15 cellular contexts compared by ENCODE assay signal in genomic region chr10:127278001-127278400, GRCh38.
DNase-seq lines count a peak whose midpoint lies in the region; ATAC-seq, FAIRE-seq and TF ChIP-seq lines count a peak whose summit lies in the region.
"Had no signal": no experiment of that assay in that cellular context is flagged by ENCODE, and none has a peak within 500 bp of the region (broad histone marks: within the 10 kb centered on the region; RNA-seq: fewer than 3 reads in every experiment).

No MANE protein-coding gene starts in this region.

- H3K9me3 Mint-ChIP-seq in astrocyte (ENCODE audit: unreplicated experiment) = no peaks in the 10 kb centered on the region
- no peaks in the 10 kb centered on the region for H3K9me3 Mint-ChIP-seq in naive thymus-derived CD8-positive, alpha-beta T cell

- no peak overlapping the region for H3K4me3 Mint-ChIP-seq in astrocyte (ENCODE audit: unreplicated experiment)
- no peak overlapping the region for H3K4me3 Mint-ChIP-seq in naive thymus-derived CD8-positive, alpha-beta T cell
- H3K4me3 Mint-ChIP-seq: stimulated activated memory B cell treated with anti-CD40 and anti-IgM and Interleukin-4, amounts not matched to agents 10 μg/mL and 1 μg/mL and 100 μg/mL, for 72 hours had no signal

- H3K4me1 Mint-ChIP-seq in astrocyte (ENCODE audit: low read depth, unreplicated experiment) = peaks cover 9% of the 10 kb centered on the region
- H3K4me1 Mint-ChIP-seq in naive thymus-derived CD8-positive, alpha-beta T cell = peaks cover 0 to 3% (median 1%) of the 10 kb centered on the region in 4 donors
- H3K4me1 Mint-ChIP-seq: stimulated activated memory B cell treated with anti-CD40 and anti-IgM and Interleukin-4, amounts not matched to agents 10 μg/mL and 1 μg/mL and 100 μg/mL, for 72 hours had no signal

- H3K27ac ChIP-seq in astrocyte (ENCODE audit: low read depth, low read length) (peak overlapping the region; percentile 32), Peyer's patch (no peak overlapping the region)
- H3K27ac ChIP-seq: KMS-11, lower lobe of right lung had no signal

- peak overlapping the region; percentile 4 for H3K9ac ChIP-seq in astrocyte (ENCODE audit: low read length)
- H3K9ac ChIP-seq: KMS-11 had no signal

- peaks cover 12% of the 10 kb centered on the region for H3K36me3 Mint-ChIP-seq in astrocyte (ENCODE audit: low read depth, unreplicated experiment)
- no peaks in the 10 kb centered on the region for H3K36me3 Mint-ChIP-seq in naive thymus-derived CD8-positive, alpha-beta T cell
- H3K36me3 Mint-ChIP-seq: stimulated activated memory B cell treated with anti-CD40 and anti-IgM and Interleukin-4, amounts not matched to agents 10 μg/mL and 1 μg/mL and 100 μg/mL, for 72 hours had no signal

- no peaks in the 10 kb centered on the region for H3K36me3 ChIP-seq in astrocyte (ENCODE audit: insufficient read depth, low read length)
- H3K36me3 ChIP-seq in Peyer's patch = no peaks in the 10 kb centered on the region

- ATAC-seq in HG02981 (IDR thresholded peaks at IDR 0.05; ENCODE audit: unreplicated experiment) (no peak), GM21447 (IDR thresholded peaks at IDR 0.05; ENCODE audit: unreplicated experiment) (no peak)
- no peak for ATAC-seq in naive thymus-derived CD8-positive, alpha-beta T cell
- ATAC-seq: lower lobe of right lung; stimulated activated memory B cell treated with anti-CD40 and anti-IgM and Interleukin-4, amounts not matched to agents 10 μg/mL and 1 μg/mL and 100 μg/mL, for 72 hours had no signal

- peak overlapping the region; percentile 58 for H3K4me2 ChIP-seq in astrocyte (ENCODE audit: low read length)
- H3K4me2 ChIP-seq: KMS-11 had no signal

- no peaks in the 10 kb centered on the region for H3K79me2 ChIP-seq in astrocyte (ENCODE audit: insufficient read depth, low read length)

- TF ChIP-seq CTCF in astrocyte (IDR thresholded peaks at IDR 0.05; ENCODE audit: insufficient read depth, low read depth, low read length) = peak; percentile 20
- no peak for TF ChIP-seq CTCF in Peyer's patch (IDR thresholded peaks at IDR 0.05)

- DNase-seq in ACHN = peak; percentile 65
- DNase-seq in LHCN-M2 (ENCODE audit: low read depth) = peak; percentile 3
- DNase-seq in astrocyte (ENCODE audit: low read depth) = peak; percentile 70
- peak; percentile 92 for DNase-seq in kidney glomerular epithelial cell (lab: John Stamatoyannopoulos, UW)
- DNase-seq in Peyer's patch = no peak
- no peak for DNase-seq in naive thymus-derived CD8-positive, alpha-beta T cell
- DNase-seq: head of caudate nucleus; lower lobe of right lung; posterior cingulate gyrus; stimulated activated CD4-positive, alpha-beta T cell treated with anti-CD3 and anti-CD28 coated beads, Interleukin-1b, Interleukin-23, amount 100 ng/mL, for 48 hours; T-helper 9 cell had no signal

- TF ChIP-seq POLR2A in Peyer's patch (IDR thresholded peaks at IDR 0.05) = no peak

- FAIRE-seq in astrocyte (lab: Jason Lieb, UNC) = no peak

- H3K4me3 ChIP-seq in astrocyte (ENCODE audit: insufficient read depth, low read depth, low read length) = peak overlapping the region; percentile 7
- H3K4me3 ChIP-seq in Peyer's patch = no peak overlapping the region
- H3K4me3 ChIP-seq: lower lobe of right lung had no signal

- H2AFZ ChIP-seq in astrocyte (ENCODE audit: low read depth, low read length) = peak overlapping the region; percentile 5

- H4K20me1 ChIP-seq in astrocyte (ENCODE audit: insufficient read depth, low read length) = no peaks in the 10 kb centered on the region

- no peaks in the 10 kb centered on the region for H3K27me3 ChIP-seq in astrocyte (ENCODE audit: insufficient read depth, low read length)
- no peaks in the 10 kb centered on the region for H3K27me3 ChIP-seq in Peyer's patch

- H3K4me1 ChIP-seq in astrocyte (ENCODE audit: insufficient read depth, low read length) (peaks cover 4% of the 10 kb centered on the region), Peyer's patch (no peaks in the 10 kb centered on the region)
- H3K4me1 ChIP-seq: lower lobe of right lung had no signal

- in situ Hi-C loops in ACHN (cut with HindIII; ENCODE audit: low pct_ligation_motif_present, low pct_unique_long_range_greater_than_20kb, low sequenced_read_pairs) = no loop called here

- peak overlapping the region; percentile 53 for H3K27ac Mint-ChIP-seq in astrocyte (ENCODE audit: unreplicated experiment)
- H3K27ac Mint-ChIP-seq in naive thymus-derived CD8-positive, alpha-beta T cell = no peak overlapping the region
- H3K27ac Mint-ChIP-seq: stimulated activated memory B cell treated with anti-CD40 and anti-IgM and Interleukin-4, amounts not matched to agents 10 μg/mL and 1 μg/mL and 100 μg/mL, for 72 hours had no signal

- H3K9me3 ChIP-seq in astrocyte (ENCODE audit: insufficient read depth, low read depth, low read length) = no peaks in the 10 kb centered on the region
- H3K9me3 ChIP-seq in Peyer's patch = no peaks in the 10 kb centered on the region
- H3K9me3 ChIP-seq: lower lobe of right lung had no signal

- H3K27me3 Mint-ChIP-seq in astrocyte (ENCODE audit: low read depth, unreplicated experiment) = no peaks in the 10 kb centered on the region
- peaks cover 0 to 27% (median 20%) of the 10 kb centered on the region in 5 donors for H3K27me3 Mint-ChIP-seq in naive thymus-derived CD8-positive, alpha-beta T cell
- H3K27me3 Mint-ChIP-seq: stimulated activated memory B cell treated with anti-CD40 and anti-IgM and Interleukin-4, amounts not matched to agents 10 μg/mL and 1 μg/mL and 100 μg/mL, for 72 hours had no signal

- POLR2A ChIA-PET in naive thymus-derived CD8-positive, alpha-beta T cell (lab: Charles Lee) = no interaction called here

Comparison
In these comparisons a context has a peak if more than half of its experiments do, and no peak if none do; other contexts are left out.
1. DNase-seq: peak in ACHN (single experiment), LHCN-M2 (single experiment), astrocyte (single experiment) and kidney glomerular epithelial cell (single experiment); none in Peyer's patch (0 of 3) and naive thymus-derived CD8-positive, alpha-beta T cell (0 of 10).